8 cellular contexts compared by ENCODE assay signal in genomic region chr19:13861714-13862531, GRCh38. TPM values are rescaled to one million over a fixed set of nuclear protein-coding genes. Genes with fewer than 3 reads are reported as not detected.
DNase-seq lines count a peak whose midpoint lies in the region; ATAC-seq, FAIRE-seq and TF ChIP-seq lines count a peak whose summit lies in the region.

No MANE protein-coding gene starts in this region.

- TF ChIP-seq POLR2A in H54 (IDR thresholded peaks at IDR 0.05; ENCODE audit: low read depth, low read length): peak; percentile 28; the same call in 1 of the 2 replicates

- no peak for FAIRE-seq in H54 (lab: Jason Lieb, UNC)

- H3K27ac ChIP-seq in parathyroid adenoma (peak overlapping the region; percentile 78), tibial artery (peak overlapping the region; percentile 86 to 94)

- no peaks in the 10 kb centered on the region for H3K79me2 ChIP-seq in parathyroid adenoma

- peak overlapping the region; percentile 84 for H3K4me2 ChIP-seq in parathyroid adenoma (ENCODE audit: low read length)

- no peak overlapping the region for H3K9ac ChIP-seq in parathyroid adenoma

- H3K4me3 ChIP-seq in parathyroid adenoma (ENCODE audit: low read depth, low read length): peak overlapping the region; percentile 38
- H3K4me3 ChIP-seq in tibial artery: peak overlapping the region; percentile 47

- H3K27me3 Mint-ChIP-seq in activated naive CD8-positive, alpha-beta T cell treated with anti-CD3 and anti-CD28 coated beads for 36 hours: peaks cover 24% of the 10 kb centered on the region

- H3K4me1 ChIP-seq in parathyroid adenoma: peaks cover 11% of the 10 kb centered on the region
- H3K4me1 ChIP-seq in tibial artery: peaks cover 0 to 39% (median 19%) of the 10 kb centered on the region in 4 donors

- TF ChIP-seq CTCF in parathyroid adenoma (IDR thresholded peaks at IDR 0.05) (peak; percentile 98), tibial artery (IDR thresholded peaks at IDR 0.05) (peak; percentile 99)

- H3K4me3 Mint-ChIP-seq in activated naive CD8-positive, alpha-beta T cell treated with anti-CD3 and anti-CD28 coated beads for 36 hours: peak overlapping the region; percentile 95

- ATAC-seq in SK-N-SH treated with all-trans-retinoic acid at 6 μM for 48 hours (peak; percentile 86), Right ventricle myocardium inferior (peak; percentile 95)

- no peaks in the 10 kb centered on the region for H3K27me3 ChIP-seq in parathyroid adenoma (ENCODE audit: control insufficient read depth, insufficient read depth, low read length)
- H3K27me3 ChIP-seq in tibial artery: peaks cover 0 to 3% of the 10 kb centered on the region in 2 donors

- H3K27ac Mint-ChIP-seq in activated naive CD8-positive, alpha-beta T cell treated with anti-CD3 and anti-CD28 coated beads for 36 hours: peak overlapping the region; percentile 97

- no peaks in the 10 kb centered on the region for H3K36me3 ChIP-seq in parathyroid adenoma (ENCODE audit: control insufficient read depth, insufficient read depth, low read length)
- H3K36me3 ChIP-seq in tibial artery: no peaks in the 10 kb centered on the region

- H3K9me3 ChIP-seq in parathyroid adenoma (ENCODE audit: control insufficient read depth, low read length): no peaks in the 10 kb centered on the region
- H3K9me3 ChIP-seq in tibial artery: no peaks in the 10 kb centered on the region

- peak overlapping the region; percentile 100 for H2AFZ ChIP-seq in parathyroid adenoma

- peak; percentile 92 for DNase-seq in ELR (ENCODE audit: low read depth)
- DNase-seq in H54 (ENCODE audit: insufficient read length, low spot score): peak; percentile 95
- peak; percentile 85 for DNase-seq in LoVo (ENCODE audit: low spot score)
- DNase-seq in activated naive CD8-positive, alpha-beta T cell treated with anti-CD3 and anti-CD28 coated beads for 36 hours: peak; percentile 87
- DNase-seq in Right ventricle myocardium inferior (ENCODE audit: missing footprints): peak; percentile 95
- peak; percentile 92 to 97 for DNase-seq in tibial artery

- intact Hi-C loops in Right ventricle myocardium inferior (cut with DNase I) (loop anchor here (1.0 to 10.0 kb wide), 6 partner anchors 29 to 587 kb away; no protein-coding TSS in a partner anchor), tibial artery (cut with DNase I; ENCODE audit: low total_unique reads) (loop anchor here (2.0 kb wide), 1 partner anchor 77 kb away; no protein-coding TSS in a partner anchor)

- no peaks in the 10 kb centered on the region for H3K36me3 Mint-ChIP-seq in activated naive CD8-positive, alpha-beta T cell treated with anti-CD3 and anti-CD28 coated beads for 36 hours

- peaks cover 40% of the 10 kb centered on the region for H3K4me1 Mint-ChIP-seq in activated naive CD8-positive, alpha-beta T cell treated with anti-CD3 and anti-CD28 coated beads for 36 hours

- no peaks in the 10 kb centered on the region for H3K9me3 Mint-ChIP-seq in activated naive CD8-positive, alpha-beta T cell treated with anti-CD3 and anti-CD28 coated beads for 36 hours

TF ChIP-seq in SK-N-SH treated with all-trans-retinoic acid at 6 μM for 48 hours, 23 proteins besides CTCF, POLR2A, EP300 and RAD21:
- no peak for TF ChIP-seq CSDC2 (CRISPR knock-in tag; IDR thresholded peaks at IDR 0.05)
- TF ChIP-seq, protein P1, sequence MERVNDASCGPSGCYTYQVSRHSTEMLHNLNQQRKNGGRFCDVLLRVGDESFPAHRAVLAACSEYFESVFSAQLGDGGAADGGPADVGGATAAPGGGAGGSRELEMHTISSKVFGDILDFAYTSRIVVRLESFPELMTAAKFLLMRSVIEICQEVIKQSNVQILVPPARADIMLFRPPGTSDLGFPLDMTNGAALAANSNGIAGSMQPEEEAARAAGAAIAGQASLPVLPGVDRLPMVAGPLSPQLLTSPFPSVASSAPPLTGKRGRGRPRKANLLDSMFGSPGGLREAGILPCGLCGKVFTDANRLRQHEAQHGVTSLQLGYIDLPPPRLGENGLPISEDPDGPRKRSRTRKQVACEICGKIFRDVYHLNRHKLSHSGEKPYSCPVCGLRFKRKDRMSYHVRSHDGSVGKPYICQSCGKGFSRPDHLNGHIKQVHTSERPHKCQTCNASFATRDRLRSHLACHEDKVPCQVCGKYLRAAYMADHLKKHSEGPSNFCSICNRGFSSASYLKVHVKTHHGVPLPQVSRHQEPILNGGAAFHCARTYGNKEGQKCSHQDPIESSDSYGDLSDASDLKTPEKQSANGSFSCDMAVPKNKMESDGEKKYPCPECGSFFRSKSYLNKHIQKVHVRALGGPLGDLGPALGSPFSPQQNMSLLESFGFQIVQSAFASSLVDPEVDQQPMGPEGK (CRISPR knock-in tag; IDR thresholded peaks at IDR 0.05; ENCODE audit: borderline replicate concordance): peak; percentile 77
- no peak for TF ChIP-seq BACH2 (CRISPR knock-in tag; IDR thresholded peaks at IDR 0.05; ENCODE audit: borderline replicate concordance)
- 0 out of 2 replicates have a peak, but pooled peaks have one; percentile 72 for TF ChIP-seq ZFP3 (CRISPR knock-in tag; IDR thresholded peaks at IDR 0.05)

RNA-seq across cellular contexts. Expression of gene NANOS3, which starts 15.0 kb away (rescaled TPM):
- under 1 TPM; 0.70 to 0.80 TPM for total RNA-seq in activated naive CD8-positive, alpha-beta T cell treated with anti-CD3 and anti-CD28 coated beads for 36 hours
- 0.68 TPM for total RNA-seq in Right ventricle myocardium inferior

RNA-seq across cellular contexts. Expression of gene BRME1, which starts 44.0 kb away (rescaled TPM):
- 1 to 10 TPM; 6.9 to 7.3 TPM for total RNA-seq in activated naive CD8-positive, alpha-beta T cell treated with anti-CD3 and anti-CD28 coated beads for 36 hours
- 0.76 TPM for total RNA-seq in Right ventricle myocardium inferior

RNA-seq across cellular contexts. Expression of gene CC2D1A, which starts 44.1 kb away (rescaled TPM):
- total RNA-seq in activated naive CD8-positive, alpha-beta T cell treated with anti-CD3 and anti-CD28 coated beads for 36 hours: 10 to 100 TPM; 24.4 to 25.0 TPM
- total RNA-seq in Right ventricle myocardium inferior: 18.7 TPM

Comparison
In these comparisons a context has a peak if more than half of its experiments do, and no peak if none do; other contexts are left out.
1. Peak in every context shown above with its lines: DNase-seq, ATAC-seq, H3K4me3 ChIP-seq and H3K27ac ChIP-seq.